ENCODE assay signal across 15 cellular contexts in genomic region chr11:69985331-69985653, GRCh38.
DNase-seq lines count a peak whose midpoint lies in the region; ATAC-seq, FAIRE-seq and TF ChIP-seq lines count a peak whose summit lies in the region.
"Had no signal": no experiment of that assay in that cellular context is flagged by ENCODE, and none has a peak within 500 bp of the region (broad histone marks: within the 10 kb centered on the region; RNA-seq: fewer than 3 reads in every experiment).

No MANE protein-coding gene starts in this region.

- peak in 1 of 5 donors; percentile 26 for DNase-seq in heart left ventricle
- no peak for DNase-seq in left cardiac atrium
- DNase-seq in H1 (ENCODE audit: low read depth in 1 of 2, low spot score in 2 of 2) = no peak
- DNase-seq in nephron progenitor cell = no peak
- DNase-seq in uterus = no peak
- no peak for DNase-seq in NOMO-1 treated with dmso at 0.1 percent for 144 hours (lab: John Stamatoyannopoulos, UW; ENCODE audit: unreplicated experiment)
- no peak for DNase-seq in T-cell
- DNase-seq in erythroblast (lab: John Stamatoyannopoulos, UW) = no peak
- DNase-seq: activated CD4-positive, alpha-beta T cell treated with anti-CD3 and anti-CD28 coated beads, Interleukin-2, amount 10 ng/mL, durations not matched to agents 24 days and 14 days; activated T-cell treated with anti-CD3 and anti-CD28 coated beads, Interleukin-2, amount 50 U/mL, for 4 hours; CD8-positive, alpha-beta T cell; MM.1S; NCI-H2081 had no signal

- peaks cover 8% of the 10 kb centered on the region; the same call in 1 of the 2 replicates for H3K23me2 ChIP-seq in H1 (ENCODE audit: low read depth, low read length)

- H3K4me1 ChIP-seq in heart left ventricle (peaks cover 0 to 33% (median 14%) of the 10 kb centered on the region in 12 donors), H1 (replicated peaks in 1 of 4; ENCODE audit: control insufficient read depth in 3 of 4, insufficient read depth in 4 of 4, low read length in 3 of 4) (peaks cover 9 to 25% (median 17%) of the 10 kb centered on the region in 4 experiments), uterus (no peaks in the 10 kb centered on the region)

- no peak overlapping the region for H2BK120ac ChIP-seq in H1 (replicated peaks; ENCODE audit: low read depth, low read length)

- no peak overlapping the region for H3K56ac ChIP-seq in H1 (replicated peaks; ENCODE audit: insufficient read length, low read depth, low read length)

- H3K36me3 Mint-ChIP-seq in nephron progenitor cell (ENCODE audit: low read depth) (no peaks in the 10 kb centered on the region), T-cell (no peaks in the 10 kb centered on the region)
- H3K36me3 Mint-ChIP-seq: CD8-positive, alpha-beta T cell had no signal

- H3K36me3 ChIP-seq in heart left ventricle (no peaks in the 10 kb centered on the region), H1 (ENCODE audit: control insufficient read depth in 2 of 4, insufficient read depth in 4 of 4, low read length in 3 of 4) (no peaks in the 10 kb centered on the region), uterus (no peaks in the 10 kb centered on the region)

- no peak for FAIRE-seq in H1 (lab: Jason Lieb, UNC)
- FAIRE-seq: A204.1, GM12878 had no signal

- H2BK5ac ChIP-seq in H1 (ENCODE audit: low read depth, low read length) = no peak overlapping the region

- H3K9ac ChIP-seq in H1 (replicated peaks in 1 of 4; ENCODE audit: extremely low read depth in 1 of 4, low read depth in 3 of 4, low read length in 3 of 4) = no peak overlapping the region

- H3K4me3 ChIP-seq in heart left ventricle = peak overlapping the region; percentile 23 to 64 (median 46)
- peak overlapping the region; percentile 36 to 71 (median 40) for H3K4me3 ChIP-seq in H1 (ENCODE audit: extremely low read depth in 1 of 4, insufficient read depth in 2 of 4, low read depth in 3 of 4, low read length in 4 of 4)
- peak overlapping the region; percentile 36 to 37 for H3K4me3 ChIP-seq in uterus
- H3K4me3 ChIP-seq: GM12878 had no signal

- TF ChIP-seq CTCF in heart left ventricle (IDR thresholded peaks at IDR 0.05) (no peak), H1 (IDR thresholded peaks at IDR 0.05; ENCODE audit: control extremely low read depth in 1 of 3, insufficient read depth in 1 of 3, low read depth in 1 of 3, low read length in 3 of 3) (no peak), nephron progenitor cell (IDR thresholded peaks at IDR 0.05) (no peak), uterus (IDR thresholded peaks at IDR 0.05) (no peak)

- CTCF ChIA-PET in H1 (lab: Charles Lee; ENCODE audit: partially characterized antibody) (no interaction called here), T-cell (lab: Charles Lee) (no interaction called here)

- H2BK12ac ChIP-seq in H1 (ENCODE audit: low read depth, low read length) = no peak overlapping the region

- H3K4me3 Mint-ChIP-seq in nephron progenitor cell = peak overlapping the region; percentile 64
- H3K4me3 Mint-ChIP-seq in T-cell = no peak overlapping the region
- H3K4me3 Mint-ChIP-seq: activated CD4-positive, alpha-beta T cell treated with anti-CD3 and anti-CD28 coated beads, Interleukin-2, amount 10 ng/mL, durations not matched to agents 24 days and 14 days; activated T-cell treated with anti-CD3 and anti-CD28 coated beads, Interleukin-2, amount 50 U/mL, for 4 hours; CD8-positive, alpha-beta T cell had no signal

- H2BK20ac ChIP-seq in H1 (ENCODE audit: low read length) = no peak overlapping the region

- no peaks in the 10 kb centered on the region for H3K9me3 Mint-ChIP-seq in nephron progenitor cell
- H3K9me3 Mint-ChIP-seq in T-cell = no peaks in the 10 kb centered on the region
- H3K9me3 Mint-ChIP-seq: activated CD4-positive, alpha-beta T cell treated with anti-CD3 and anti-CD28 coated beads, Interleukin-2, amount 10 ng/mL, durations not matched to agents 24 days and 14 days; activated T-cell treated with anti-CD3 and anti-CD28 coated beads, Interleukin-2, amount 50 U/mL, for 4 hours; CD8-positive, alpha-beta T cell had no signal

- no peak overlapping the region for H3K4ac ChIP-seq in H1 (replicated peaks; ENCODE audit: insufficient read length, low read depth, low read length)

- peak overlapping the region; percentile 72 to 93 for H3K4me2 ChIP-seq in H1 (ENCODE audit: insufficient read depth in 1 of 2, low read depth in 2 of 2, low read length in 2 of 2)

- H3K23ac ChIP-seq in H1 (ENCODE audit: insufficient read length) = no peak overlapping the region

- no peak for TF ChIP-seq EP300 in H1 (IDR thresholded peaks at IDR 0.05; ENCODE audit: borderline replicate concordance in 1 of 2, low read depth in 2 of 2, low read length in 2 of 2)

- no peaks in the 10 kb centered on the region for H3K9me3 ChIP-seq in heart left ventricle
- H3K9me3 ChIP-seq in H1 (ENCODE audit: insufficient read depth in 2 of 2, low read depth in 1 of 2, low read length in 1 of 2) = no peaks in the 10 kb centered on the region
- no peaks in the 10 kb centered on the region for H3K9me3 ChIP-seq in uterus

- WGBS in heart left ventricle, 4 donors = 3 to 7% (median 4%) methylated on average over 17 to 18 of the region's 18 CpGs
- WGBS in H1 (ENCODE audit: extremely low coverage in 1 of 2, insufficient coverage in 1 of 2, insufficient read length in 1 of 2, insufficient replicate concordance in 2 of 2, low coverage in 1 of 2, low lambda C conversion rate in 2 of 2, missing lambda C conversion rate in 1 of 2), 2 experiments = 1% methylated on average over 12 of the region's 18 CpGs; no CpG with 5 or more reads in 1 of the 2 experiments

- no peak overlapping the region for H2AK5ac ChIP-seq in H1 (ENCODE audit: low read depth, low read length)

- H3K79me2 ChIP-seq in H1 (ENCODE audit: control insufficient read depth in 1 of 2, insufficient read depth in 2 of 2, low read length in 2 of 2) = no peaks in the 10 kb centered on the region

- H3K27me3 ChIP-seq in heart left ventricle = peaks cover 9 to 59% (median 27%) of the 10 kb centered on the region in 9 donors
- peaks cover 12 to 51% (median 42%) of the 10 kb centered on the region in 4 experiments for H3K27me3 ChIP-seq in H1 (replicated peaks in 1 of 4; ENCODE audit: control insufficient read depth in 3 of 4, extremely low read depth in 1 of 4, insufficient read depth in 3 of 4, low read length in 3 of 4)
- no peaks in the 10 kb centered on the region for H3K27me3 ChIP-seq in uterus

- H4K20me1 ChIP-seq in H1 (replicated peaks in 1 of 2; ENCODE audit: control insufficient read depth in 1 of 2, insufficient read depth in 2 of 2, low read length in 2 of 2) = peaks cover 0 to 2% of the 10 kb centered on the region in 2 experiments

- TF ChIP-seq POLR2A in heart left ventricle (IDR thresholded peaks at IDR 0.05) (no peak), H1 (IDR thresholded peaks at IDR 0.05; ENCODE audit: control extremely low read depth in 1 of 2, low read depth in 2 of 2, low read length in 2 of 2) (no peak), uterus (IDR thresholded peaks at IDR 0.05) (no peak), erythroblast (IDR thresholded peaks at IDR 0.05; ENCODE audit: low read length) (no peak)

- TF ChIP-seq RAD21 in H1 (IDR thresholded peaks at IDR 0.05 in 1 of 2, conservative IDR thresholded peaks at IDR 0.05 in 1 of 2; ENCODE audit: low read depth in 2 of 2, low read length in 2 of 2) = no peak

- no peak overlapping the region for H4K91ac ChIP-seq in H1 (replicated peaks; ENCODE audit: insufficient read length, low read length)

- H3K14ac ChIP-seq in H1 (ENCODE audit: insufficient read length) = no peak overlapping the region

- no peak overlapping the region for H4K5ac ChIP-seq in H1 (ENCODE audit: insufficient read length, low read depth, low read length)

- no peaks in the 10 kb centered on the region for H3K79me1 ChIP-seq in H1 (ENCODE audit: low read depth, low read length)

- no peak overlapping the region for H2BK15ac ChIP-seq in H1 (ENCODE audit: low read length)

- POLR2A ChIA-PET in H1 (lab: Charles Lee; ENCODE audit: partially characterized antibody) = no interaction called here
- POLR2A ChIA-PET in T-cell (lab: Charles Lee) = no interaction called here

- ATAC-seq in heart left ventricle (no peak), left cardiac atrium (no peak), T-cell (replicated peaks in 1 of 4) (no peak)
- ATAC-seq: activated T-cell treated with anti-CD3 and anti-CD28 coated beads, Interleukin-2, amount 50 U/mL, for 4 hours; CD8-positive, alpha-beta T cell; GM12878 had no signal

- no peak overlapping the region for H3K18ac ChIP-seq in H1 (ENCODE audit: extremely low read depth, low read length)

- intact Hi-C loops in heart left ventricle (cut with DNase I) (loop anchor here in 1 of 10 donors (10.0 kb wide), 1 partner anchor 90 kb away; the partner anchor contains the start of gene ANO1), left cardiac atrium (cut with DNase I) (no loop called here), uterus (cut with DNase I; ENCODE audit: low total_unique reads) (no loop called here)

- no peak overlapping the region for H2AFZ ChIP-seq in H1 (ENCODE audit: low read length)

- H3K27ac Mint-ChIP-seq in nephron progenitor cell (no peak overlapping the region), T-cell (no peak overlapping the region)
- H3K27ac Mint-ChIP-seq: activated CD4-positive, alpha-beta T cell treated with anti-CD3 and anti-CD28 coated beads, Interleukin-2, amount 10 ng/mL, durations not matched to agents 24 days and 14 days; CD8-positive, alpha-beta T cell had no signal

- no peak overlapping the region for H4K8ac ChIP-seq in H1 (ENCODE audit: extremely low read depth, insufficient read depth, low read length)

- peaks cover 34% of the 10 kb centered on the region for H3K4me1 Mint-ChIP-seq in nephron progenitor cell
- H3K4me1 Mint-ChIP-seq in T-cell = peaks cover 0 to 4% (median 1%) of the 10 kb centered on the region in 3 donors
- H3K4me1 Mint-ChIP-seq: activated CD4-positive, alpha-beta T cell treated with anti-CD3 and anti-CD28 coated beads, Interleukin-2, amount 10 ng/mL, durations not matched to agents 24 days and 14 days had no signal

- H3K27me3 Mint-ChIP-seq in nephron progenitor cell (ENCODE audit: low read depth, poor library complexity) (peaks cover 95% of the 10 kb centered on the region), T-cell (peaks cover 53 to 64% of the 10 kb centered on the region in 2 donors)

- H3K27ac ChIP-seq in heart left ventricle (peak overlapping the region in 10 of 12 donors; percentile 46 to 81 (median 65)), H1 (ENCODE audit: low read depth, low read length) (no peak overlapping the region), uterus (peak overlapping the region in 1 of 2 donors; percentile 42)
